1 cellular context compared by ENCODE assay signal in genomic region chr11:75259711-75260110, GRCh38.
TF ChIP-seq lines count a peak whose summit lies in the region.

No MANE protein-coding gene starts in this region.

TF ChIP-seq in endothelial cell of umbilical vein, 7 proteins besides CTCF, POLR2A, EP300 and RAD21:
- TF ChIP-seq EZH2 (IDR thresholded peaks at IDR 0.05; ENCODE audit: borderline replicate concordance, low read depth, low read length, severe bottlenecking) (no peak), POLR2AphosphoS5 (IDR thresholded peaks at IDR 0.05; ENCODE audit: insufficient read depth, low read depth, low read length) (no peak), FOS (IDR thresholded peaks at IDR 0.05; ENCODE audit: borderline replicate concordance, insufficient read depth, low read length) (no peak), GATA2 (IDR thresholded peaks at IDR 0.05; ENCODE audit: insufficient read depth, insufficient read length, low read depth, low read length) (no peak)
